ENCODE assay signal across 8 cellular contexts in the genomic region with DNA sequence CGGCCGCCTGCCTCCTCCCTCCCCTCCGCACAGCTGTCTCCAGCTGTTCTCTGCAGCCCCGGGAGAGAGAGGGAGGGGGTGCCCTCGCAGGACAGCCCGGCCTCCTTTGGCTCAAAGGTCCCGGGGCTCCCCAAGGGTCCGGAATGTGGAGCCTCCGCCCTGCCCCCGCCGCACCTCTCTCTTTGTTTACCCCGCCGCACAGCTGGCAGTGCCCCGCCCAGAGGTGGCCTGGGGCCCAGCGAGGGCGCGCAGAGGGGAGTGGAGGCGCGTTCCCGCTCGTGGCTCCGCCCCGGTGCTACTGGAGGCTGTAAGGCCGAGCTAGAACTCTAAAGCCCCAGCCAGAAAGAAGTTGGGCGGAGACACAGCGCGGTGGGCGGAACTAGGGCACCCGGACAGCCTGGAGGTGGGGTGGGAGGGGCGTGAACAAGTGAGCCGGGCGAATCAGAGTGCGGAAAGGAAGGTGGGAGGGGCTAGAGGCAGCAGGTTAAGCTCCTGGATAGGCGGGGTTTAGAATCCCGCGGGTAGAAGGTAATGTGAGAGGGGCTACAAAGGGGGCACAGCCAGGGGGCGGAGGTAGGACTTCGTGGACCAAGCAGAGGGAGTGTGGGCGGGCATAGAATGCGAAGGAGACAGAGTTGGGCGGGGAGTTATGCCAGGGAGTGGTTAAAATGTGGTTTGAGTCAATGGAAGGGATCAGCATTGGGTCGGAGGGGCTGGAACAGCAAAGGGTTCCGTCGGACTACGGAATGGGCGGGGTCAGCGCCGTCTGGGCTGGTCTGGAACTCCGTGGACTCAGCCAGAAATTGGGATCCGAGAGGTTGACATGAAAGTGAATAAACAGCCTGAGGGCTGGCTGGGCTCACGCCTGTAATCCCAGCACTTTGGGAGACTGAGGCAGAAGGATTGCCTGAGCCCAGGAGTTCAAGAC. TPM values are rescaled to one million over a fixed set of nuclear protein-coding genes. Genes with fewer than 3 reads are reported as not detected.
DNase-seq lines count a peak whose midpoint lies in the region; ATAC-seq and TF ChIP-seq lines count a peak whose summit lies in the region.

No MANE protein-coding gene starts in this region.

- H3K4me3 Mint-ChIP-seq in T-helper 1 cell treated with Interleukin-12 subunit alpha and Interleukin-12 subunit beta and Interleukin-4 antibody, amounts not matched to agents 30 μg/mL and 1 μg/mL, for 36 hours = peak overlapping the region; percentile 86

- intact Hi-C loops in left ventricle myocardium superior (cut with micrococcal nuclease) = no loop called here
- intact Hi-C loops in psoas muscle (cut with DNase I) = loop anchor here in 1 of 2 donors (2.0 to 5.0 kb wide), 2 partner anchors 31 to 77 kb away; no protein-coding TSS in a partner anchor

- H3K4me1 Mint-ChIP-seq in T-helper 1 cell treated with Interleukin-12 subunit alpha and Interleukin-12 subunit beta and Interleukin-4 antibody, amounts not matched to agents 30 μg/mL and 1 μg/mL, for 36 hours (ENCODE audit: low read depth) = peaks cover 56% of the 10 kb centered on the region

- H3K27ac Mint-ChIP-seq in T-helper 1 cell treated with Interleukin-12 subunit alpha and Interleukin-12 subunit beta and Interleukin-4 antibody, amounts not matched to agents 30 μg/mL and 1 μg/mL, for 36 hours = peak overlapping the region; percentile 85

- H3K27ac ChIP-seq in psoas muscle = peak overlapping the region; percentile 60

- peaks cover 45% of the 10 kb centered on the region for H3K4me1 ChIP-seq in psoas muscle

- H3K27me3 ChIP-seq in psoas muscle (ENCODE audit: insufficient read depth in 3 of 3, low read length in 2 of 3) = peaks cover 0 to 22% (median 10%) of the 10 kb centered on the region in 3 donors

- 3 to 4% (median 3%) methylated on average over 50 to 51 of the region's 51 CpGs for WGBS in psoas muscle, 3 donors

- no peaks in the 10 kb centered on the region for H3K36me3 ChIP-seq in psoas muscle (ENCODE audit: insufficient read depth in 1 of 2, low read depth in 1 of 2)

- H3K4me3 ChIP-seq in GM12865 (ENCODE audit: low read depth, low read length) (peak overlapping the region; percentile 46), psoas muscle (peak overlapping the region; percentile 67)

- H3K9me3 ChIP-seq in psoas muscle = no peaks in the 10 kb centered on the region

- no peak for TF ChIP-seq CTCF in GM12865 (IDR thresholded peaks at IDR 0.05; ENCODE audit: insufficient read depth, low read depth, low read length, missing control alignments)
- TF ChIP-seq CTCF in psoas muscle (IDR thresholded peaks at IDR 0.05) = no peak

- peak; percentile 98 for DNase-seq in GM12865 (ENCODE audit: low read depth)
- DNase-seq in NCI-H146 (lab: John Stamatoyannopoulos, UW) = peak; percentile 93
- DNase-seq in amygdala (lab: John Stamatoyannopoulos, UW) = peak in 51 of 56 donors; percentile 22 to 94 (median 70)
- peak; percentile 99 for DNase-seq in left ventricle myocardium superior
- peak; percentile 97 to 98 for DNase-seq in psoas muscle
- peak; percentile 98 for DNase-seq in ureter (ENCODE audit: low spot score)

- peaks cover 33% of the 10 kb centered on the region for H3K27me3 Mint-ChIP-seq in T-helper 1 cell treated with Interleukin-12 subunit alpha and Interleukin-12 subunit beta and Interleukin-4 antibody, amounts not matched to agents 30 μg/mL and 1 μg/mL, for 36 hours (ENCODE audit: low read depth)

- H3K9me3 Mint-ChIP-seq in T-helper 1 cell treated with Interleukin-12 subunit alpha and Interleukin-12 subunit beta and Interleukin-4 antibody, amounts not matched to agents 30 μg/mL and 1 μg/mL, for 36 hours = no peaks in the 10 kb centered on the region

- peak; percentile 62 for ATAC-seq in HG02763 (IDR thresholded peaks at IDR 0.05; ENCODE audit: unreplicated experiment)
- ATAC-seq in left ventricle myocardium superior = peak; percentile 73
- peak; percentile 80 to 85 (median 85) for ATAC-seq in psoas muscle

- peaks cover 2% of the 10 kb centered on the region for H3K36me3 Mint-ChIP-seq in T-helper 1 cell treated with Interleukin-12 subunit alpha and Interleukin-12 subunit beta and Interleukin-4 antibody, amounts not matched to agents 30 μg/mL and 1 μg/mL, for 36 hours (ENCODE audit: low read depth)

RNA-seq across cellular contexts. Expression of gene LTBP4, which starts 2.8 kb away (rescaled TPM):
- 294 TPM for total RNA-seq in left ventricle myocardium superior
- 10 to 100 TPM; 24.1 to 55.8 (median 44.0) TPM for total RNA-seq in psoas muscle
- 10 to 100 TPM; 16.0 to 23.8 (median 20.6) TPM for polyA plus RNA-seq in psoas muscle
- total RNA-seq in ureter = 239 TPM

RNA-seq across cellular contexts. Expression of gene SHKBP1, which starts 27.3 kb away (rescaled TPM):
- total RNA-seq in left ventricle myocardium superior (16.4 TPM), psoas muscle (10 to 100 TPM; 12.4 to 17.4 (median 16.1) TPM), ureter (61.2 TPM)
- polyA plus RNA-seq in psoas muscle = 10 to 100 TPM; 14.0 to 21.7 (median 20.3) TPM

Comparison
In these comparisons a context has a peak if more than half of its experiments do, and no peak if none do; other contexts are left out.
1. Peak in every context shown above with its lines: DNase-seq, ATAC-seq, H3K4me3 ChIP-seq and H3K27ac ChIP-seq.